Comparison of ENCODE assay signal across 9 cellular contexts in the genomic region with DNA sequence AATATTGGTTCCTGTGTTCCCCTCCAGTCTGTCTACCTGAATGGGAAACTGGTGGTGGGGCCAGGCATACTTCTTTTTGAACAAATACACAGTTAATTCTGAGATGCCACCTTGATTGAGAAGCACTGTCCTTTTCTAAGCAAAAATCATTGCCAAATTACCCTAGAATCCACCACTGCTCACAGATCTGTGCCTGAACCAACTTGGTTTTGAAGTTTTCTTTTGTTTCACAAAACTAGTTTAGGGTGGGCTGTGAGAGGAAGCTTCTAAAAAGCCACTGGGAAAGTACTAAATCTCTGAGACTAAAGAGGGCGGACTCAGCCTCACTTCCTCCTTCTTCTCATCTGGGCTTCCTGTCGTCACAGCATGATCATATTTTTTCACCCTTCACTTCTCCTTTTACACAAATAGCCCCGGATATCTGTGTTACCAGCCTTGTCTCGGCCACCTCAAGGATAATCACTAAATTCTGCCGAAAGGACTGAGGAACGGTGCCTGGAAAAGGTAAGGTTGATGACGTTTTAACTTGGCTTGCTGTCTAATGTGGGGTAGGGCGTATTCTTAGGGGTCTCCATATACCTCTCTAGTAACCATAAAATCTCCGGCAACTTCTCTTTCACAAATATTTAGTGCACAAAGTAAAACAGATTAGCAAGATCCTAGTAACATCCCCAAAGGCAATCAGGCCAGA. TPM values are rescaled to one million over a fixed set of nuclear protein-coding genes. Genes with fewer than 3 reads are reported as not detected.
DNase-seq lines count a peak whose midpoint lies in the region; ATAC-seq and TF ChIP-seq lines count a peak whose summit lies in the region.
"Had no signal": no experiment of that assay in that cellular context is flagged by ENCODE, and none has a peak within 500 bp of the region (broad histone marks: within the 10 kb centered on the region; RNA-seq: fewer than 3 reads in every experiment).

Gene CD53 (plus strand): TSS at position 404 of the 691 bp plus-strand sequence. CDS start 18,261 bp downstream, outside the sequence.

- intact Hi-C loops in left lung (cut with DNase I) (no loop called here), Caco-2 (cut with micrococcal nuclease; ENCODE audit: unreplicated experiment) (no loop called here)

- ATAC-seq in GM21367 (IDR thresholded peaks at IDR 0.05; ENCODE audit: unreplicated experiment) (peak; percentile 30), left lung (peak; percentile 64)

- no TSS peak for BruUV-seq in Caco-2 (replicated peaks; lab: Mats Ljungman, UMichigan)

- H3K27me3 Mint-ChIP-seq in activated T-cell treated with anti-CD3 and anti-CD28 coated beads, Interleukin-2, amount 50 U/mL, for 24 hours, result no peaks in the 10 kb centered on the region
- no peaks in the 10 kb centered on the region for H3K27me3 Mint-ChIP-seq in Caco-2 (ENCODE audit: insufficient read depth, unreplicated experiment)

- TF ChIP-seq CTCF in left lung (IDR thresholded peaks at IDR 0.05) (no peak), Caco-2 (IDR thresholded peaks at IDR 0.05; ENCODE audit: insufficient read depth in 1 of 2, low read depth in 1 of 2, low read length in 1 of 2, severe bottlenecking in 1 of 2, unreplicated experiment in 1 of 2) (no peak)

- H3K4me1 ChIP-seq in left lung, result peaks cover 0 to 33% of the 10 kb centered on the region in 2 donors
- no peaks in the 10 kb centered on the region for H3K4me1 ChIP-seq in Caco-2

- CTCF ChIA-PET in Caco-2 (lab: Charles Lee), result no interaction called here

- peaks cover 7% of the 10 kb centered on the region for H3K9me3 Mint-ChIP-seq in activated T-cell treated with anti-CD3 and anti-CD28 coated beads, Interleukin-2, amount 50 U/mL, for 24 hours
- H3K9me3 Mint-ChIP-seq in Caco-2 (ENCODE audit: unreplicated experiment), result no peaks in the 10 kb centered on the region

- H3K4me3 ChIP-seq in left lung (peak within 1 kb of the TSS; percentile 13 to 60), Caco-2 (ENCODE audit: low read depth, low read length) (no peak within 1 kb of the TSS)

- peaks cover 50% of the 10 kb centered on the region for H3K36me3 Mint-ChIP-seq in activated T-cell treated with anti-CD3 and anti-CD28 coated beads, Interleukin-2, amount 50 U/mL, for 24 hours (ENCODE audit: low read depth)
- H3K36me3 Mint-ChIP-seq in Caco-2 (ENCODE audit: insufficient read depth, unreplicated experiment), result no peaks in the 10 kb centered on the region

- POLR2A ChIA-PET in Caco-2 (lab: Charles Lee), result no interaction called here

- H3K36me3 ChIP-seq in KOPT-K1 (ENCODE audit: insufficient read depth, low read length) (0 out of 2 replicates have a peak, but pooled peaks cover 9% of the 10 kb centered on the region), left lung (no peaks in the 10 kb centered on the region), Caco-2 (ENCODE audit: control insufficient read depth, insufficient read depth, low read length) (no peaks in the 10 kb centered on the region)

- peaks cover 8% of the 10 kb centered on the region for H3K9me3 ChIP-seq in KOPT-K1 (ENCODE audit: insufficient read depth, low read length, poor library complexity, severe bottlenecking)
- H3K9me3 ChIP-seq in left lung, result peaks cover 0 to 6% of the 10 kb centered on the region in 2 donors
- no peaks in the 10 kb centered on the region for H3K9me3 ChIP-seq in Caco-2

- H3K27ac Mint-ChIP-seq in activated T-cell treated with anti-CD3 and anti-CD28 coated beads, Interleukin-2, amount 50 U/mL, for 24 hours, result peak within 1 kb of the TSS; percentile 99
- H3K27ac Mint-ChIP-seq in Caco-2 (ENCODE audit: unreplicated experiment), result no peak within 1 kb of the TSS

- H3K27ac ChIP-seq in KOPT-K1 (ENCODE audit: low read depth, low read length, poor library complexity, severe bottlenecking), result peak within 1 kb of the TSS; percentile 92
- peak within 1 kb of the TSS; percentile 75 to 88 for H3K27ac ChIP-seq in left lung

- DNase-seq in GDM1 (lab: John Stamatoyannopoulos, UW) (peak; percentile 77), left lung (peak in 1 of 2 donors; percentile 43), ureter (ENCODE audit: low spot score) (no peak), Caco-2 (no peak), DMS53 treated with DMSO at 0.1 percent for 48 hours (lab: John Stamatoyannopoulos, UW; ENCODE audit: unreplicated experiment) (no peak)
- DNase-seq in activated T-cell treated with anti-CD3 and anti-CD28 coated beads, Interleukin-2, amount 50 U/mL, for 24 hours, result peak; percentile 53

- peak within 1 kb of the TSS; percentile 88 for H3K4me3 Mint-ChIP-seq in activated T-cell treated with anti-CD3 and anti-CD28 coated beads, Interleukin-2, amount 50 U/mL, for 24 hours
- no peak within 1 kb of the TSS for H3K4me3 Mint-ChIP-seq in Caco-2 (ENCODE audit: unreplicated experiment)

- peaks cover 49% of the 10 kb centered on the region for H3K4me1 Mint-ChIP-seq in activated T-cell treated with anti-CD3 and anti-CD28 coated beads, Interleukin-2, amount 50 U/mL, for 24 hours (ENCODE audit: low read depth)
- no peaks in the 10 kb centered on the region for H3K4me1 Mint-ChIP-seq in Caco-2 (ENCODE audit: low read depth, unreplicated experiment)

- no peaks in the 10 kb centered on the region for H3K27me3 ChIP-seq in left lung
- H3K27me3 ChIP-seq in Caco-2 (replicated peaks; ENCODE audit: control insufficient read depth, insufficient read depth, low read length), result no peaks in the 10 kb centered on the region

RNA-seq across cellular contexts. Expression of gene CD53, which starts in this region (rescaled TPM):
- total RNA-seq in left lung, result 100 to 1,000 TPM in 1 of 2 donors, 10 to 100 TPM in 1; 83.5 to 261 TPM
- total RNA-seq in ureter, result 20.9 TPM
- total RNA-seq in Caco-2 (2022), result not detected in 2 replicates
- total RNA-seq: dermis microvascular lymphatic vessel endothelial cell had no signal

Comparison
In these comparisons a context has a peak if more than half of its experiments do, and no peak if none do; other contexts are left out.
1. RNA of gene CD53 (total RNA-seq): 83.5 to 261 TPM in left lung and 20.9 TPM in ureter (single experiment); not detected in Caco-2; every median in the first group is over 10 times any median in the second.
2. DNase-seq: peak in GDM1 (single experiment) and activated T-cell treated with anti-CD3 and anti-CD28 coated beads, Interleukin-2, amount 50 U/mL, for 24 hours (single experiment); none in ureter (single experiment), Caco-2 (0 of 2) and DMS53 treated with DMSO at 0.1 percent for 48 hours (single experiment).